In the genomic region with DNA sequence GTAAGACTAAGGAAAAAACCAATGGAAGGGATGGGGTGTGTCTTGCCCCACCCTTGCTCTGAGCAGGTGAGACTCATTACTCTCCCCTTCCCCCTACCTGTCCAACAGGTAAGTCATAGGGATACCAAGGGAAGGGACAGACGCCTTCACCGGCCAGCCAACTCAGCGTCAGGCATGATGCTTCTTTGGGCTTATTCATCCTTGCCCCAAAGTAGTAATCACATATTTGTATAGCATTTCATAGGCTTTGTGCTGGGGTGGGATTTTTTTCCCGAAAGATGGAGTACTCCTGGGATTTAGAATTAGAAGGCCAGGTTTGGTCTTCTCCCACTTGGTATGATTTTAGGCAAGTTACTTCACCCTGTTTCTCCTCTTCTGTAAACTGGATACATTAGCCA, we compare ENCODE assay signal across 10 cellular contexts. TPM values are rescaled to one million over a fixed set of nuclear protein-coding genes. Genes with fewer than 3 reads are reported as not detected.
A peak's percentile ranks its signal among the peaks of the same experiment; 100 is the strongest.
DNase-seq lines count a peak whose midpoint lies in the region; ATAC-seq, FAIRE-seq and TF ChIP-seq lines count a peak whose summit lies in the region.
"Had no signal": no experiment of that assay in that cellular context is flagged by ENCODE, and none has a peak within 500 bp of the region (broad histone marks: within the 10 kb centered on the region; RNA-seq: fewer than 3 reads in every experiment).

No MANE protein-coding gene starts in this region.

- no peak overlapping the region for H3K27ac ChIP-seq in CD4-positive, alpha-beta memory T cell (ENCODE audit: low read depth, low read length)
- H3K27ac ChIP-seq in OCI-LY7 (ENCODE audit: low read depth, low read length, poor library complexity, severe bottlenecking), result no peak overlapping the region
- no peak overlapping the region for H3K27ac ChIP-seq in effector memory CD4-positive, alpha-beta T cell (ENCODE audit: insufficient read depth, low read length, poor library complexity, severe bottlenecking)

- peaks cover 11 to 22% of the 10 kb centered on the region in 2 donors for H3K27me3 Mint-ChIP-seq in CD4-positive, alpha-beta memory T cell

- 0 out of 2 replicates have a peak overlapping the region, but pooled peaks have one; percentile 4 for H3K4me2 ChIP-seq in OCI-LY7 (ENCODE audit: low read length)

- ATAC-seq in GM18858 (IDR thresholded peaks at IDR 0.05; ENCODE audit: unreplicated experiment), result no peak
- no peak for ATAC-seq in HG02885 (IDR thresholded peaks at IDR 0.05; ENCODE audit: poor library complexity, unreplicated experiment)
- no peak for ATAC-seq in HG02852 (IDR thresholded peaks at IDR 0.05; ENCODE audit: unreplicated experiment)

- H2AFZ ChIP-seq in OCI-LY7 (ENCODE audit: low read length), result no peak overlapping the region
- no peak overlapping the region for H2AFZ ChIP-seq in neuron (ENCODE audit: low read depth, low read length)

- H4K20me1 ChIP-seq in OCI-LY7 (ENCODE audit: insufficient read depth, low read length), result no peaks in the 10 kb centered on the region

- H3K9me2 ChIP-seq in OCI-LY7 (ENCODE audit: insufficient read depth, low read length), result no peaks in the 10 kb centered on the region

- no peak for DNase-seq in CD4-positive, alpha-beta memory T cell
- DNase-seq in OCI-LY7 (ENCODE audit: low spot score), result no peak
- no peak for DNase-seq in effector memory CD4-positive, alpha-beta T cell
- DNase-seq in GM19239 (ENCODE audit: insufficient read length, low spot score), result no peak

- POLR2A ChIA-PET in CD4-positive, alpha-beta memory T cell (lab: Charles Lee; ENCODE audit: partially characterized antibody), result interaction anchor here (0.6 to 1.1 kb wide), 5 partner anchors 24 to 922 kb away, joined by 3 to 4 read pairs (median 4); a partner anchor contains a TSS
- POLR2A ChIA-PET in OCI-LY7 (lab: Charles Lee), result interaction anchor here (0.6 kb wide), 1 partner anchor 70 kb away, joined by 5 read pairs; no protein-coding TSS in a partner anchor

- H3K79me2 ChIP-seq in OCI-LY7 (ENCODE audit: insufficient read depth, low read depth, low read length), result no peaks in the 10 kb centered on the region

- H3K27ac Mint-ChIP-seq in CD4-positive, alpha-beta memory T cell, result peak overlapping the region in 4 of 7 donors; percentile 29 to 61 (median 34)

- intact Hi-C loops in CD4-positive, alpha-beta memory T cell (cut with micrococcal nuclease), result no loop called here
- intact Hi-C loops in OCI-LY7 (cut with micrococcal nuclease; ENCODE audit: unreplicated experiment), result no loop called here

- BruUV-seq in OCI-LY7 (replicated peaks; lab: Mats Ljungman, UMichigan), result no TSS peak

- H3K4me1 ChIP-seq in CD4-positive, alpha-beta memory T cell (ENCODE audit: insufficient read depth, low read length), result peaks cover 18% of the 10 kb centered on the region
- H3K4me1 ChIP-seq in OCI-LY7 (ENCODE audit: insufficient read depth, low read length, poor library complexity, severe bottlenecking) (peaks cover 24% of the 10 kb centered on the region), neuron (ENCODE audit: insufficient read depth, low read length) (peaks cover 20% of the 10 kb centered on the region)
- peaks cover 18% of the 10 kb centered on the region for H3K4me1 ChIP-seq in effector memory CD4-positive, alpha-beta T cell (ENCODE audit: control insufficient read depth, insufficient read depth, low read length, poor library complexity, severe bottlenecking)

- no peaks in the 10 kb centered on the region for H3K36me3 Mint-ChIP-seq in CD4-positive, alpha-beta memory T cell

- CTCF ChIA-PET in CD4-positive, alpha-beta memory T cell (lab: Charles Lee; ENCODE audit: partially characterized antibody), result interaction anchor here (0.5 to 2.8 kb wide), 5 partner anchors 9 to 103 kb away, joined by 3 to 9 read pairs (median 4); a partner anchor contains a TSS
- CTCF ChIA-PET in OCI-LY7 (lab: Charles Lee; ENCODE audit: unreplicated experiment), result interaction anchor here (0.5 to 1.5 kb wide), 3 partner anchors 9 to 296 kb away, joined by 3 to 7 read pairs (median 3); no protein-coding TSS in a partner anchor

- H3K36me3 ChIP-seq in CD4-positive, alpha-beta memory T cell (ENCODE audit: insufficient read depth, low read length), result no peaks in the 10 kb centered on the region
- no peaks in the 10 kb centered on the region for H3K36me3 ChIP-seq in OCI-LY7 (ENCODE audit: insufficient read depth, low read length)
- no peaks in the 10 kb centered on the region for H3K36me3 ChIP-seq in effector memory CD4-positive, alpha-beta T cell (ENCODE audit: control insufficient read depth, insufficient read depth, low read length)
- no peaks in the 10 kb centered on the region for H3K36me3 ChIP-seq in neuron (ENCODE audit: insufficient read depth, low read length)

- H3K4me3 ChIP-seq in CD4-positive, alpha-beta memory T cell (ENCODE audit: low read length in 2 of 2), result no peak overlapping the region
- H3K4me3 ChIP-seq in OCI-LY7 (ENCODE audit: low read depth, low read length, poor library complexity, severe bottlenecking) (no peak overlapping the region), neuron (ENCODE audit: low read length) (peak overlapping the region; percentile 22)
- peak overlapping the region; percentile 44 for H3K4me3 ChIP-seq in effector memory CD4-positive, alpha-beta T cell (ENCODE audit: insufficient read depth, low read depth, low read length, poor library complexity, severe bottlenecking)

- peaks cover 12 to 37% (median 18%) of the 10 kb centered on the region in 4 donors for H3K4me1 Mint-ChIP-seq in CD4-positive, alpha-beta memory T cell

- peaks cover 0 to 1% (median 0%) of the 10 kb centered on the region in 8 donors for H3K9me3 Mint-ChIP-seq in CD4-positive, alpha-beta memory T cell

- no peaks in the 10 kb centered on the region for H3K9me3 ChIP-seq in CD4-positive, alpha-beta memory T cell (ENCODE audit: control insufficient read depth in 1 of 2, low read length in 2 of 2)
- no peaks in the 10 kb centered on the region for H3K9me3 ChIP-seq in OCI-LY7 (ENCODE audit: low read length)
- H3K9me3 ChIP-seq in effector memory CD4-positive, alpha-beta T cell (ENCODE audit: control insufficient read depth, low read length), result no peaks in the 10 kb centered on the region
- H3K9me3 ChIP-seq in neuron (ENCODE audit: low read length), result no peaks in the 10 kb centered on the region

- H3K27me3 ChIP-seq in CD4-positive, alpha-beta memory T cell (ENCODE audit: insufficient read depth, low read length), result peaks cover 21% of the 10 kb centered on the region
- H3K27me3 ChIP-seq in effector memory CD4-positive, alpha-beta T cell (replicated peaks; ENCODE audit: control insufficient read depth, insufficient read depth, low read length, poor library complexity, severe bottlenecking), result peaks cover 13% of the 10 kb centered on the region
- peaks cover 6% of the 10 kb centered on the region for H3K27me3 ChIP-seq in neuron (ENCODE audit: insufficient read depth, low read length)

- peak overlapping the region; percentile 75 to 85 (median 80) for H3K4me3 Mint-ChIP-seq in CD4-positive, alpha-beta memory T cell

- no peak for TF ChIP-seq CTCF in OCI-LY7 (conservative IDR thresholded peaks at IDR 0.05; ENCODE audit: low read length)

- no peak for FAIRE-seq in GM19239 (lab: Jason Lieb, UNC)

RNA-seq across cellular contexts. Expression of a gene that starts 0.5 kb away (rescaled TPM):
- total RNA-seq in CD4-positive, alpha-beta memory T cell, result under 1 TPM in 1 of 2 experiments, not detected in 1; 0.15 TPM
- under 1 TPM in 1 of 2 donors, not detected in 1; 0.69 TPM for polyA plus RNA-seq in CD4-positive, alpha-beta memory T cell
- total RNA-seq in OCI-LY7 (2014; rRNA removed; shearing (Covaris generic)), result 29.9 and 40.5 TPM in 2 replicates
- total RNA-seq in OCI-LY7 (2022), result 62.0 and 69.3 TPM in 2 replicates

RNA-seq across cellular contexts. Expression of a gene that starts 24.7 kb away (rescaled TPM):
- total RNA-seq in CD4-positive, alpha-beta memory T cell, result 1 to 10 TPM; 5.9 to 6.8 TPM
- polyA plus RNA-seq in CD4-positive, alpha-beta memory T cell, result 1 to 10 TPM; 1.4 to 4.2 TPM
- total RNA-seq in OCI-LY7 (2014; rRNA removed; shearing (Covaris generic)), result 0.08 TPM in 1 of 2 replicates, not detected in the other
- total RNA-seq in OCI-LY7 (2022), result 2.2 and 2.6 TPM in 2 replicates

RNA-seq across cellular contexts. Expression of a gene that starts 25.8 kb away (rescaled TPM):
- total RNA-seq in CD4-positive, alpha-beta memory T cell, result not detected
- polyA plus RNA-seq in CD4-positive, alpha-beta memory T cell, result not detected
- 1.5 TPM in 1 of 2 replicates, not detected in the other for total RNA-seq in OCI-LY7 (2014; rRNA removed; shearing (Covaris generic))
- 7.3 and 7.8 TPM in 2 replicates for total RNA-seq in OCI-LY7 (2022)

RNA-seq across cellular contexts. Expression of a gene that starts 49.0 kb away (rescaled TPM):
- 10 to 100 TPM; 20.9 to 22.3 TPM for total RNA-seq in CD4-positive, alpha-beta memory T cell
- polyA plus RNA-seq in CD4-positive, alpha-beta memory T cell, result 10 to 100 TPM; 41.5 to 42.1 TPM
- 0.16 TPM in 1 of 2 replicates, not detected in the other for total RNA-seq in OCI-LY7 (2014; rRNA removed; shearing (Covaris generic))
- total RNA-seq in OCI-LY7 (2022), result 10.0 and 12.1 TPM in 2 replicates

RNA-seq across cellular contexts. Expression of a gene that starts 50.6 kb away (rescaled TPM):
- total RNA-seq in CD4-positive, alpha-beta memory T cell, result not detected
- not detected for polyA plus RNA-seq in CD4-positive, alpha-beta memory T cell
- not detected in 2 replicates for total RNA-seq in OCI-LY7 (2014; rRNA removed; shearing (Covaris generic))
- total RNA-seq in OCI-LY7 (2022), result not detected in 2 replicates
- total RNA-seq: endothelial cell of umbilical vein, mononuclear cell had no signal

Comparison
In these comparisons a context has a peak if more than half of its experiments do, and no peak if none do; other contexts are left out.
1. H3K4me3 ChIP-seq: peak in effector memory CD4-positive, alpha-beta T cell (single experiment) and neuron (single experiment); none in CD4-positive, alpha-beta memory T cell (0 of 2) and OCI-LY7 (single experiment).
2. RNA of a gene that starts 0.5 kb away (total RNA-seq): 29.9 to 69.3 TPM in OCI-LY7; 0.15 TPM in CD4-positive, alpha-beta memory T cell; every median in the first group is over 10 times any median in the second.